In the genomic region with DNA sequence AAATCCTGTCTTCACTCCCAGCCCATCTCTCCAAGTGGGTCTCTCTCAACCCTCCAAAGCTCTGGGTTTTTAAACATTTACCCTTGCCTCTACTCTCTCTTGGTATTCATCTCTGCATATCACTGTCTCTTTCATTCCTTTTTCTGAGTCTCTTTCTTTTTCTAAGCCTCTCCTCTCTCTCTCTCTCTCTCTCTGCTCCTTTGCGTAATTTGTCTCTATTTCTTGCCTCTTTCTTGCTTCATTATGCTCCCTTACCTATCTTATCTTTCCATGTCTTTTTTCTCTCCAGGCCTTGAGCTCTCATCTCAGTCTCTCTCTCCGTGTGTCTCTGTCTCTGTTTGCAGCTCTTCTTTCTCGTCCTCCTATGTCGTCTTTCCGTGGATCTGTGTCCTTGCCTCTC, we compare ENCODE assay signal across 10 cellular contexts. TPM values are rescaled to one million over a fixed set of nuclear protein-coding genes. Genes with fewer than 3 reads are reported as not detected.
A peak's percentile ranks its signal among the peaks of the same experiment; 100 is the strongest.
DNase-seq lines count a peak whose midpoint lies in the region; ATAC-seq, FAIRE-seq and TF ChIP-seq lines count a peak whose summit lies in the region.
"Had no signal": no experiment of that assay in that cellular context is flagged by ENCODE, and none has a peak within 500 bp of the region (broad histone marks: within the 10 kb centered on the region; RNA-seq: fewer than 3 reads in every experiment).

No MANE protein-coding gene starts in this region.

- H3K27me3 Mint-ChIP-seq in CD4-positive, alpha-beta memory T cell, result peaks cover 14 to 26% of the 10 kb centered on the region in 2 donors
- peaks cover 64% of the 10 kb centered on the region for H3K27me3 Mint-ChIP-seq in MCF 10A (ENCODE audit: insufficient read depth, unreplicated experiment)
- H3K27me3 Mint-ChIP-seq in natural killer cell treated with Interleukin-12 subunit alpha and Interleukin-12 subunit beta and Interleukin-15 and Interleukin-18, amount 100 ng/mL, for 72 hours, result peaks cover 29 to 32% of the 10 kb centered on the region in 2 donors

- H3K27me3 ChIP-seq in CD4-positive, alpha-beta memory T cell (ENCODE audit: insufficient read depth, low read length), result peaks cover 8% of the 10 kb centered on the region
- H3K27me3 ChIP-seq in KMS-11 (ENCODE audit: insufficient read depth, low read depth), result peaks cover 18% of the 10 kb centered on the region
- H3K27me3 ChIP-seq in small intestine (ENCODE audit: control insufficient read depth in 2 of 2, insufficient read depth in 2 of 2, low read length in 2 of 2), result no peaks in the 10 kb centered on the region

- WGBS in small intestine, 3 donors, result 41 to 53% (median 51%) methylated on average over 5 of the region's 5 CpGs

- H3K4me2 ChIP-seq in KMS-11, result peak overlapping the region; percentile 53

- peaks cover 17% of the 10 kb centered on the region for H3K4me1 ChIP-seq in CD4-positive, alpha-beta memory T cell (ENCODE audit: insufficient read depth, low read length)
- peaks cover 19% of the 10 kb centered on the region for H3K4me1 ChIP-seq in KMS-11 (ENCODE audit: low read depth, poor library complexity, severe bottlenecking)
- peaks cover 0 to 7% of the 10 kb centered on the region in 2 donors for H3K4me1 ChIP-seq in small intestine (ENCODE audit: control insufficient read depth in 2 of 2, insufficient read depth in 1 of 2, low read depth in 1 of 2, low read length in 1 of 2)

- H3K79me2 ChIP-seq in KMS-11 (ENCODE audit: insufficient read depth, low read depth), result no peaks in the 10 kb centered on the region

- H3K9me3 Mint-ChIP-seq in CD4-positive, alpha-beta memory T cell, result peaks cover 0 to 5% (median 0%) of the 10 kb centered on the region in 8 donors
- no peaks in the 10 kb centered on the region for H3K9me3 Mint-ChIP-seq in MCF 10A (ENCODE audit: unreplicated experiment)
- peaks cover 5% of the 10 kb centered on the region for H3K9me3 Mint-ChIP-seq in natural killer cell treated with Interleukin-12 subunit alpha and Interleukin-12 subunit beta and Interleukin-15 and Interleukin-18, amount 100 ng/mL, for 72 hours

- no peak for DNase-seq in CD4-positive, alpha-beta memory T cell
- no peak for DNase-seq in MCF 10A (ENCODE audit: unreplicated experiment)
- no peak for DNase-seq in natural killer cell treated with Interleukin-12 subunit alpha and Interleukin-12 subunit beta and Interleukin-15 and Interleukin-18, amount 100 ng/mL, for 72 hours (ENCODE audit: low spot score)
- no peak for DNase-seq in small intestine
- DNase-seq in T-helper 9 cell, result no peak
- DNase-seq in COLO829 (ENCODE audit: low spot score), result no peak

- FAIRE-seq in small intestine (lab: Jason Lieb, UNC), result no peak

- no peaks in the 10 kb centered on the region for H3K9me3 ChIP-seq in CD4-positive, alpha-beta memory T cell (ENCODE audit: control insufficient read depth in 1 of 2, low read length in 2 of 2)
- no peaks in the 10 kb centered on the region for H3K9me3 ChIP-seq in small intestine (ENCODE audit: control insufficient read depth, low read depth)
- H3K9me3 ChIP-seq: prostate gland had no signal

- no peak overlapping the region for H3K4me3 ChIP-seq in CD4-positive, alpha-beta memory T cell (ENCODE audit: low read length in 2 of 2)
- no peak overlapping the region for H3K4me3 ChIP-seq in KMS-11 (IDR thresholded peaks at IDR 0.05; ENCODE audit: insufficient read depth, low read depth, low read length)
- no peak overlapping the region for H3K4me3 ChIP-seq in small intestine (ENCODE audit: low read depth in 1 of 2, low read length in 2 of 2)

- peaks cover 9 to 16% (median 14%) of the 10 kb centered on the region in 4 donors for H3K4me1 Mint-ChIP-seq in CD4-positive, alpha-beta memory T cell
- peaks cover 11% of the 10 kb centered on the region for H3K4me1 Mint-ChIP-seq in MCF 10A (ENCODE audit: insufficient read depth, unreplicated experiment)
- peaks cover 10 to 13% of the 10 kb centered on the region in 2 donors for H3K4me1 Mint-ChIP-seq in natural killer cell treated with Interleukin-12 subunit alpha and Interleukin-12 subunit beta and Interleukin-15 and Interleukin-18, amount 100 ng/mL, for 72 hours (ENCODE audit: low read depth in 2 of 2)

- H4K20me1 ChIP-seq in KMS-11 (ENCODE audit: insufficient read depth), result no peaks in the 10 kb centered on the region

- CTCF ChIA-PET in CD4-positive, alpha-beta memory T cell (lab: Charles Lee; ENCODE audit: partially characterized antibody), result interaction anchor here (0.8 to 1.4 kb wide), 4 partner anchors 10 to 210 kb away, joined by 3 to 5 read pairs (median 4); partner anchors contain the start of gene RPP25
- CTCF ChIA-PET in MCF 10A (lab: Yijun Ruan, JAX), result interaction anchor here (0.6 to 0.7 kb wide), 3 partner anchors 223 to 882 kb away, joined by 3 to 4 read pairs (median 3); partner anchors contain the start of gene SNX33

- no peaks in the 10 kb centered on the region for H3K36me3 ChIP-seq in CD4-positive, alpha-beta memory T cell (ENCODE audit: insufficient read depth, low read length)
- no peaks in the 10 kb centered on the region for H3K36me3 ChIP-seq in KMS-11 (ENCODE audit: insufficient read depth)
- H3K36me3 ChIP-seq in small intestine (ENCODE audit: control insufficient read depth in 2 of 2, insufficient read depth in 2 of 2, low read length in 2 of 2), result no peaks in the 10 kb centered on the region
- H3K36me3 ChIP-seq: prostate gland had no signal

- no peaks in the 10 kb centered on the region for H3K36me3 Mint-ChIP-seq in CD4-positive, alpha-beta memory T cell
- no peaks in the 10 kb centered on the region for H3K36me3 Mint-ChIP-seq in MCF 10A (ENCODE audit: insufficient read depth, unreplicated experiment)
- no peaks in the 10 kb centered on the region for H3K36me3 Mint-ChIP-seq in natural killer cell treated with Interleukin-12 subunit alpha and Interleukin-12 subunit beta and Interleukin-15 and Interleukin-18, amount 100 ng/mL, for 72 hours

- intact Hi-C loops in CD4-positive, alpha-beta memory T cell (cut with micrococcal nuclease), result loop anchor here (1.0 to 2.0 kb wide), 2 partner anchors 28 to 167 kb away; partner anchors contain the start of gene PPCDC
- intact Hi-C loops in MCF 10A (cut with micrococcal nuclease), result no loop called here

- peak overlapping the region in 2 of 7 donors; percentile 63 to 84 for H3K27ac Mint-ChIP-seq in CD4-positive, alpha-beta memory T cell
- H3K27ac Mint-ChIP-seq in MCF 10A (ENCODE audit: low read depth, unreplicated experiment), result no peak overlapping the region
- no peak overlapping the region for H3K27ac Mint-ChIP-seq in natural killer cell treated with Interleukin-12 subunit alpha and Interleukin-12 subunit beta and Interleukin-15 and Interleukin-18, amount 100 ng/mL, for 72 hours

- H3K9ac ChIP-seq in KMS-11, result no peak overlapping the region

- H2AFZ ChIP-seq in KMS-11 (ENCODE audit: low read depth), result peak overlapping the region; percentile 59; the same call in 1 of the 2 replicates

- POLR2A ChIA-PET in CD4-positive, alpha-beta memory T cell (lab: Charles Lee; ENCODE audit: partially characterized antibody), result interaction anchor here (1.0 to 1.3 kb wide), 3 partner anchors 38 to 210 kb away, joined by 3 read pairs; partner anchors contain the start of genes COX5A and RPP25
- POLR2A ChIA-PET in MCF 10A (lab: Yijun Ruan, JAX), result interaction anchor here (0.6 to 1.4 kb wide), 5 partner anchors 16 to 374 kb away, joined by 3 to 10 read pairs (median 4); partner anchors contain the start of genes MAN2C1 and PPCDC

- TF ChIP-seq CTCF in KMS-11 (conservative IDR thresholded peaks at IDR 0.05; ENCODE audit: low read depth, low read length), result no peak
- no peak for TF ChIP-seq CTCF in MCF 10A (IDR thresholded peaks at IDR 0.05; ENCODE audit: unreplicated experiment)

- no TSS peak for BruUV-seq in MCF 10A (replicated peaks; lab: Mats Ljungman, UMichigan)

- H3K27ac ChIP-seq in CD4-positive, alpha-beta memory T cell (ENCODE audit: low read depth, low read length), result no peak overlapping the region
- H3K27ac ChIP-seq in KMS-11 (no peak overlapping the region), small intestine (ENCODE audit: low read depth in 1 of 2, low read length in 1 of 2) (no peak overlapping the region)
- H3K27ac ChIP-seq: epithelial cell of prostate, prostate gland had no signal

- ATAC-seq in natural killer cell treated with Interleukin-12 subunit alpha and Interleukin-12 subunit beta and Interleukin-15 and Interleukin-18, amount 100 ng/mL, for 72 hours, result no peak
- ATAC-seq in HG03135 (IDR thresholded peaks at IDR 0.05; ENCODE audit: unreplicated experiment), result no peak

- H3K4me3 Mint-ChIP-seq in CD4-positive, alpha-beta memory T cell, result peak overlapping the region; percentile 74 to 92 (median 84)
- peak overlapping the region; percentile 67 for H3K4me3 Mint-ChIP-seq in MCF 10A (ENCODE audit: unreplicated experiment)
- peak overlapping the region; percentile 70 for H3K4me3 Mint-ChIP-seq in natural killer cell treated with Interleukin-12 subunit alpha and Interleukin-12 subunit beta and Interleukin-15 and Interleukin-18, amount 100 ng/mL, for 72 hours

RNA-seq across cellular contexts. Expression of gene SCAMP5, which starts 0.7 kb away (rescaled TPM):
- total RNA-seq in CD4-positive, alpha-beta memory T cell, result under 1 TPM; 0.26 to 0.33 TPM
- under 1 TPM in 1 of 2 donors, not detected in 1; 0.15 TPM for polyA plus RNA-seq in CD4-positive, alpha-beta memory T cell
- total RNA-seq in MCF 10A (2022), result 0.54 and 0.96 TPM in 2 replicates
- total RNA-seq in natural killer cell treated with Interleukin-12 subunit alpha and Interleukin-12 subunit beta and Interleukin-15 and Interleukin-18, amount 100 ng/mL, for 72 hours, result 1 to 10 TPM in 1 of 2 donors, under 1 TPM in 1; 0.40 to 2.7 TPM
- polyA plus RNA-seq in small intestine, result 10 to 100 TPM; 39.5 to 78.1 (median 74.0) TPM

RNA-seq across cellular contexts. Expression of gene PPCDC, which starts 28.7 kb away (rescaled TPM):
- total RNA-seq in CD4-positive, alpha-beta memory T cell, result 10 to 100 TPM; 14.1 to 15.2 TPM
- polyA plus RNA-seq in CD4-positive, alpha-beta memory T cell, result 10 to 100 TPM in 1 of 2 donors, 1 to 10 TPM in 1; 8.5 to 12.4 TPM
- 20.3 and 25.1 TPM in 2 replicates for total RNA-seq in MCF 10A (2022)
- total RNA-seq in natural killer cell treated with Interleukin-12 subunit alpha and Interleukin-12 subunit beta and Interleukin-15 and Interleukin-18, amount 100 ng/mL, for 72 hours, result 10 to 100 TPM; 27.0 to 42.0 TPM
- polyA plus RNA-seq in small intestine, result 10 to 100 TPM; 15.9 to 29.4 (median 19.5) TPM

RNA-seq across cellular contexts. Expression of gene RPP25, which starts 38.1 kb away (rescaled TPM):
- 1 to 10 TPM; 2.6 to 2.8 TPM for total RNA-seq in CD4-positive, alpha-beta memory T cell
- polyA plus RNA-seq in CD4-positive, alpha-beta memory T cell, result 1 to 10 TPM; 2.6 to 2.8 TPM
- total RNA-seq in MCF 10A (2022), result 0.17 TPM in 1 of 2 replicates, not detected in the other
- 1 to 10 TPM; 1.5 to 3.6 TPM for total RNA-seq in natural killer cell treated with Interleukin-12 subunit alpha and Interleukin-12 subunit beta and Interleukin-15 and Interleukin-18, amount 100 ng/mL, for 72 hours
- polyA plus RNA-seq in small intestine, result 10 to 100 TPM; 14.1 to 22.2 (median 15.7) TPM

RNA-seq across cellular contexts. Expression of gene COX5A, which starts 56.8 kb away (rescaled TPM):
- total RNA-seq in CD4-positive, alpha-beta memory T cell, result 10 to 100 TPM; 66.8 to 74.4 TPM
- 100 to 1,000 TPM; 331 to 336 TPM for polyA plus RNA-seq in CD4-positive, alpha-beta memory T cell
- total RNA-seq in MCF 10A (2022), result 295 and 339 TPM in 2 replicates
- total RNA-seq in natural killer cell treated with Interleukin-12 subunit alpha and Interleukin-12 subunit beta and Interleukin-15 and Interleukin-18, amount 100 ng/mL, for 72 hours, result 100 to 1,000 TPM; 221 to 229 TPM
- polyA plus RNA-seq in small intestine, result 100 to 1,000 TPM; 743 to 931 (median 873) TPM
